Comparison of ENCODE assay signal across 1 cellular context in genomic region chr16:14111713-14112538, GRCh38.
A peak's percentile ranks its signal among the peaks of the same experiment; 100 is the strongest.
TF ChIP-seq lines count a peak whose summit lies in the region.

No MANE protein-coding gene starts in this region.

TF ChIP-seq in HepG2, 621 proteins besides CTCF, POLR2A, EP300 and RAD21 (continued from another document and continues in another):
- TF ChIP-seq KIAA2018 (CRISPR knock-in tag; IDR thresholded peaks at IDR 0.05; ENCODE audit: borderline replicate concordance) (no peak), SSRP1 (CRISPR knock-in tag; IDR thresholded peaks at IDR 0.05) (no peak), MED8 (CRISPR knock-in tag; IDR thresholded peaks at IDR 0.05; ENCODE audit: insufficient replicate concordance) (no peak), GATAD1 (CRISPR knock-in tag; IDR thresholded peaks at IDR 0.05) (no peak), NR3C1 (CRISPR knock-in tag; IDR thresholded peaks at IDR 0.05) (no peak), KDM6A (CRISPR knock-in tag; IDR thresholded peaks at IDR 0.05; ENCODE audit: low read depth) (0 out of 2 replicates have a peak, but pooled peaks have one; percentile 23), ZNF710 (CRISPR knock-in tag; IDR thresholded peaks at IDR 0.05; ENCODE audit: borderline replicate concordance) (peak; percentile 47; the same call in 1 of the 2 replicates), ZNF687 (CRISPR knock-in tag; IDR thresholded peaks at IDR 0.05) (peak; percentile 18; the same call in 1 of the 2 replicates), ZNF615 (CRISPR knock-in tag; IDR thresholded peaks at IDR 0.05; ENCODE audit: borderline replicate concordance) (no peak), ZNF543 (CRISPR knock-in tag; IDR thresholded peaks at IDR 0.05) (peak; percentile 54; the same call in 1 of the 2 replicates), ELF3 (CRISPR knock-in tag; IDR thresholded peaks at IDR 0.05) (peak; percentile 79), USF2 (IDR thresholded peaks at IDR 0.05; ENCODE audit: low read depth, low read length) (peak; percentile 1; the same call in 1 of the 2 replicates), USF2 (CRISPR knock-in tag; IDR thresholded peaks at IDR 0.05; ENCODE audit: borderline replicate concordance) (no peak), ZNF782 (CRISPR knock-in tag; IDR thresholded peaks at IDR 0.05; ENCODE audit: borderline replicate concordance) (no peak), SOX5 (CRISPR knock-in tag; IDR thresholded peaks at IDR 0.05; ENCODE audit: borderline replicate concordance) (peak; percentile 61), PITX1 (CRISPR knock-in tag; IDR thresholded peaks at IDR 0.05) (peak; percentile 54), CENPT (CRISPR knock-in tag; IDR thresholded peaks at IDR 0.05; ENCODE audit: low read depth) (no peak), ZBTB20 (CRISPR knock-in tag; IDR thresholded peaks at IDR 0.05; ENCODE audit: borderline replicate concordance, low read depth) (no peak), ETV5 (CRISPR knock-in tag; IDR thresholded peaks at IDR 0.05; ENCODE audit: borderline replicate concordance) (peak; percentile 16; the same call in 1 of the 2 replicates), SMAD1 (CRISPR knock-in tag; IDR thresholded peaks at IDR 0.05; ENCODE audit: borderline replicate concordance, low read depth) (no peak), ZNF331 (CRISPR knock-in tag; IDR thresholded peaks at IDR 0.05) (no peak), IRF2 (CRISPR knock-in tag; IDR thresholded peaks at IDR 0.05) (peak; percentile 81), ONECUT2 (CRISPR knock-in tag; IDR thresholded peaks at IDR 0.05) (no peak), SETDB1 (CRISPR knock-in tag; IDR thresholded peaks at IDR 0.05; ENCODE audit: borderline replicate concordance) (0 out of 2 replicates have a peak, but pooled peaks have one; percentile 59), EEA1 (CRISPR knock-in tag; IDR thresholded peaks at IDR 0.05; ENCODE audit: borderline replicate concordance) (no peak), ZNF501 (CRISPR knock-in tag; IDR thresholded peaks at IDR 0.05) (peak; percentile 62), SMAD9 (CRISPR knock-in tag; IDR thresholded peaks at IDR 0.05) (0 out of 2 replicates have a peak, but pooled peaks have one; percentile 37), ZNF30 (CRISPR knock-in tag; IDR thresholded peaks at IDR 0.05) (0 out of 2 replicates have a peak, but pooled peaks have one; percentile 18), HIVEP1 (CRISPR knock-in tag; IDR thresholded peaks at IDR 0.05) (no peak), ZFP37 (CRISPR knock-in tag; IDR thresholded peaks at IDR 0.05; ENCODE audit: borderline replicate concordance) (no peak), SOX6 (IDR thresholded peaks at IDR 0.05) (no peak), SOX6 (CRISPR knock-in tag; IDR thresholded peaks at IDR 0.05) (no peak; the same call in 1 of the 2 replicates), ZNF264 (CRISPR knock-in tag; IDR thresholded peaks at IDR 0.05) (0 out of 2 replicates have a peak, but pooled peaks have one; percentile 24), KMT2A (CRISPR knock-in tag; IDR thresholded peaks at IDR 0.05) (peak; percentile 32; the same call in 1 of the 2 replicates), MTF1 (CRISPR knock-in tag; IDR thresholded peaks at IDR 0.05) (no peak), ZNF44 (CRISPR knock-in tag; IDR thresholded peaks at IDR 0.05) (0 out of 2 replicates have a peak, but pooled peaks have one; percentile 49), ZFP36L1 (CRISPR knock-in tag; IDR thresholded peaks at IDR 0.05) (peak; percentile 55; the same call in 1 of the 2 replicates)
- TF ChIP-seq, protein P1, sequence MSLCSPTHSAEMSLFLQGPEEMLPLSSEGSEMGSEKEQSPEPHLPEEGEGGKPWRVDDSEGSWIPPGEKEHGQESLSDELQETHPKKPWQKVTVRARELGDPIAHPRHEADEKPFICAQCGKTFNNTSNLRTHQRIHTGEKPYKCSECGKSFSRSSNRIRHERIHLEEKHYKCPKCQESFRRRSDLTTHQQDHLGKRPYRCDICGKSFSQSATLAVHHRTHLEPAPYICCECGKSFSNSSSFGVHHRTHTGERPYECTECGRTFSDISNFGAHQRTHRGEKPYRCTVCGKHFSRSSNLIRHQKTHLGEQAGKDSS (CRISPR knock-in tag; IDR thresholded peaks at IDR 0.05; ENCODE audit: borderline replicate concordance, low read depth) = no peak
- TF ChIP-seq, protein P2, sequence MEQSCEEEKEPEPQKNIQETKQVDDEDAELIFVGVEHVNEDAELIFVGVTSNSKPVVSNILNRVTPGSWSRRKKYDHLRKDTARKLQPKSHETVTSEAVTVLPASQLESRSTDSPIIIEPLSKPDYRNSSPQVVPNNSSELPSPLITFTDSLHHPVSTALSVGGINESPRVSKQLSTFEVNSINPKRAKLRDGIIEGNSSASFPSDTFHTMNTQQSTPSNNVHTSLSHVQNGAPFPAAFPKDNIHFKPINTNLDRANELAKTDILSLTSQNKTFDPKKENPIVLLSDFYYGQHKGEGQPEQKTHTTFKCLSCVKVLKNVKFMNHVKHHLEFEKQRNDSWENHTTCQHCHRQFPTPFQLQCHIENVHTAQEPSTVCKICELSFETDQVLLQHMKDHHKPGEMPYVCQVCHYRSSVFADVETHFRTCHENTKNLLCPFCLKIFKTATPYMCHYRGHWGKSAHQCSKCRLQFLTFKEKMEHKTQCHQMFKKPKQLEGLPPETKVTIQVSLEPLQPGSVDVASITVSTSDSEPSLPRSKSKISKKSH (CRISPR knock-in tag; IDR thresholded peaks at IDR 0.05; ENCODE audit: borderline replicate concordance) = no peak
- TF ChIP-seq, protein P3, sequence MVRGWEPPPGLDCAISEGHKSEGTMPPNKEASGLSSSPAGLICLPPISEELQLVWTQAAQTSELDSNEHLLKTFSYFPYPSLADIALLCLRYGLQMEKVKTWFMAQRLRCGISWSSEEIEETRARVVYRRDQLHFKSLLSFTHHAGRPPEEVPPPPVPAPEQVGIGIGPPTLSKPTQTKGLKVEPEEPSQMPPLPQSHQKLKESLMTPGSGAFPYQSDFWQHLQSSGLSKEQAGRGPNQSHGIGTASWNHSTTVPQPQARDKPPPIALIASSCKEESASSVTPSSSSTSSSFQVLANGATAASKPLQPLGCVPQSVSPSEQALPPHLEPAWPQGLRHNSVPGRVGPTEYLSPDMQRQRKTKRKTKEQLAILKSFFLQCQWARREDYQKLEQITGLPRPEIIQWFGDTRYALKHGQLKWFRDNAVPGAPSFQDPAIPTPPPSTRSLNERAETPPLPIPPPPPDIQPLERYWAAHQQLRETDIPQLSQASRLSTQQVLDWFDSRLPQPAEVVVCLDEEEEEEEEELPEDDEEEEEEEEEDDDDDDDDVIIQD (CRISPR knock-in tag; IDR thresholded peaks at IDR 0.05; ENCODE audit: low read depth) = peak; percentile 75; the same call in 1 of the 2 replicates
- TF ChIP-seq, protein P4, sequence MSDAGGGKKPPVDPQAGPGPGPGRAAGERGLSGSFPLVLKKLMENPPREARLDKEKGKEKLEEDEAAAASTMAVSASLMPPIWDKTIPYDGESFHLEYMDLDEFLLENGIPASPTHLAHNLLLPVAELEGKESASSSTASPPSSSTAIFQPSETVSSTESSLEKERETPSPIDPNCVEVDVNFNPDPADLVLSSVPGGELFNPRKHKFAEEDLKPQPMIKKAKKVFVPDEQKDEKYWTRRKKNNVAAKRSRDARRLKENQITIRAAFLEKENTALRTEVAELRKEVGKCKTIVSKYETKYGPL (CRISPR knock-in tag; IDR thresholded peaks at IDR 0.05) = no peak
